Comparison of ENCODE assay signal across 34 cellular contexts in genomic region chr4:150493846-150494245, GRCh38.
DNase-seq lines count a peak whose midpoint lies in the region; ATAC-seq, FAIRE-seq and TF ChIP-seq lines count a peak whose summit lies in the region.
"Had no signal": no experiment of that assay in that cellular context is flagged by ENCODE, and none has a peak within 500 bp of the region (broad histone marks: within the 10 kb centered on the region; RNA-seq: fewer than 3 reads in every experiment).

No MANE protein-coding gene starts in this region.

- TF ChIP-seq CTCF in epithelial cell of esophagus (IDR thresholded peaks at IDR 0.05; ENCODE audit: insufficient read depth, low read depth, low read length, missing control alignments), result no peak
- no peak for TF ChIP-seq CTCF in keratinocyte (optimal IDR thresholded peaks at IDR 0.05 in 1 of 3, IDR thresholded peaks at IDR 0.05 in 1 of 3, conservative IDR thresholded peaks at IDR 0.05 in 1 of 3; ENCODE audit: extremely low read depth in 1 of 3, insufficient read depth in 2 of 3, low read length in 3 of 3)
- no peak for TF ChIP-seq CTCF in uterus (IDR thresholded peaks at IDR 0.05)

- no peak overlapping the region for H3K4me3 ChIP-seq in MG63
- H3K4me3 ChIP-seq in epithelial cell of esophagus (ENCODE audit: low read length), result no peak overlapping the region
- H3K4me3 ChIP-seq in keratinocyte (ENCODE audit: control insufficient read depth in 2 of 3, extremely low read depth in 1 of 3, insufficient read depth in 2 of 3, low read depth in 1 of 3, low read length in 3 of 3), result no peak overlapping the region
- H3K4me3 ChIP-seq in uterus, result no peak overlapping the region
- H3K4me3 ChIP-seq: gastroesophageal sphincter, K562, lung, mucosa of descending colon, transverse colon had no signal

- H3K36me3 ChIP-seq in MG63 (no peaks in the 10 kb centered on the region), keratinocyte (ENCODE audit: control insufficient read depth in 2 of 2, extremely low read depth in 1 of 2, insufficient read depth in 2 of 2, low read length in 2 of 2) (no peaks in the 10 kb centered on the region), uterus (no peaks in the 10 kb centered on the region)
- H3K36me3 ChIP-seq: brain microvascular endothelial cell, gastroesophageal sphincter, transverse colon had no signal

- H3K27ac ChIP-seq in keratinocyte (ENCODE audit: control insufficient read depth, insufficient read depth, low read length) (no peak overlapping the region), uterus (no peak overlapping the region)
- H3K27ac ChIP-seq: brain microvascular endothelial cell, gastroesophageal sphincter, transverse colon, VCaP had no signal

- H3K4me1 ChIP-seq in keratinocyte (ENCODE audit: control insufficient read depth, extremely low read depth, insufficient read depth, low read length) (peaks cover 11% of the 10 kb centered on the region), uterus (no peaks in the 10 kb centered on the region)
- H3K4me1 ChIP-seq: Caco-2, gastroesophageal sphincter had no signal

- TF ChIP-seq POLR2A in uterus (IDR thresholded peaks at IDR 0.05), result no peak

- no peaks in the 10 kb centered on the region for H3K79me2 ChIP-seq in keratinocyte (ENCODE audit: control insufficient read depth, insufficient read depth, low read length)

- dilution Hi-C loops in keratinocyte (cut with MboI; ENCODE audit: extremely low pct_ligation_motif_present, low sequenced_read_pairs), result no loop called here

- H3K4me2 ChIP-seq in keratinocyte (ENCODE audit: control insufficient read depth, extremely low read depth, insufficient read depth, low read depth, low read length), result peak overlapping the region; percentile 22

- no peak overlapping the region for H2AFZ ChIP-seq in keratinocyte (ENCODE audit: control insufficient read depth, low read length)

- FAIRE-seq in keratinocyte (lab: Jason Lieb, UNC), result no peak
- FAIRE-seq: colon, K562 had no signal

- DNase-seq in EL (peak; percentile 17), MG63 (peak; percentile 24), epithelial cell of esophagus (ENCODE audit: low read depth) (peak; percentile 46), keratinocyte (ENCODE audit: low read depth, low spot score) (no peak), HK-2 (ENCODE audit: unreplicated experiment) (no peak), left colon (no peak), uterus (no peak), cortex of kidney (lab: John Stamatoyannopoulos, UW) (no peak)
- DNase-seq: activated CD4-positive, alpha-beta T cell treated with anti-CD3 and anti-CD28 coated beads for 36 hours; activated CD8-positive, alpha-beta T cell treated with anti-CD3 and anti-CD28 coated beads, Interleukin-2, amount 10 ng/mL, durations not matched to agents 7 days and 5 days; activated naive CD4-positive, alpha-beta T cell treated with anti-CD3 and anti-CD28 coated beads, Interleukin-2, amount 10 ng/mL, durations not matched to agents 7 days and 5 days; amniotic stem cell; brain microvascular endothelial cell; C1 segment of cervical spinal cord; Caco-2; DMS79; effector CD8-positive, alpha-beta T cell; GF-D8; MM.1S; mucosa of descending colon; natural killer cell; NCI-H1417; NCI-H2081; NCI-H2227 treated with DMSO at 0.1 percent for 48 hours; NCI-H774; stimulated activated CD4-positive, alpha-beta T cell treated with anti-CD3 and anti-CD28 coated beads, Interleukin-15, amount 100 ng/mL, for 24 hours; T-helper 9 cell; transverse colon had no signal

- no peaks in the 10 kb centered on the region for H3K9me3 ChIP-seq in MG63
- no peaks in the 10 kb centered on the region for H3K9me3 ChIP-seq in keratinocyte (ENCODE audit: control insufficient read depth, low read depth, low read length)
- no peaks in the 10 kb centered on the region for H3K9me3 ChIP-seq in uterus
- H3K9me3 ChIP-seq: Caco-2, gastroesophageal sphincter, mucosa of descending colon, transverse colon had no signal

- no peaks in the 10 kb centered on the region for H3K9me1 ChIP-seq in keratinocyte (ENCODE audit: control insufficient read depth, extremely low read depth, insufficient read depth, low read length)

- H4K20me1 ChIP-seq in keratinocyte (ENCODE audit: control insufficient read depth, extremely low read depth, insufficient read depth, low read length), result no peaks in the 10 kb centered on the region

- H3K27me3 ChIP-seq in MG63, result no peaks in the 10 kb centered on the region
- no peaks in the 10 kb centered on the region for H3K27me3 ChIP-seq in keratinocyte (ENCODE audit: control insufficient read depth, extremely low read depth, insufficient read depth, low read length)
- H3K27me3 ChIP-seq in uterus, result no peaks in the 10 kb centered on the region
- H3K27me3 ChIP-seq: brain microvascular endothelial cell, gastroesophageal sphincter, transverse colon had no signal

- H3K9ac ChIP-seq in keratinocyte (ENCODE audit: control insufficient read depth, extremely low read depth, insufficient read depth, low read length), result no peak overlapping the region

- intact Hi-C loops in left colon (cut with DNase I, micrococcal nuclease) (no loop called here), uterus (cut with DNase I; ENCODE audit: low total_unique reads) (no loop called here)

- ATAC-seq in left colon, result no peak
- ATAC-seq: activated CD4-positive, alpha-beta T cell treated with anti-CD3 and anti-CD28 coated beads for 36 hours; activated CD8-positive, alpha-beta T cell treated with anti-CD3 and anti-CD28 coated beads, Interleukin-2, amount 10 ng/mL, durations not matched to agents 7 days and 5 days; gastroesophageal sphincter; mucosa of descending colon; natural killer cell; stimulated activated memory B cell treated with anti-CD40 and anti-IgM and Interleukin-4, amounts not matched to agents 10 μg/mL and 1 μg/mL and 100 μg/mL, for 72 hours had no signal

Comparison
In these comparisons a context has a peak if more than half of its experiments do, and no peak if none do; other contexts are left out.
1. DNase-seq: peak in EL (single experiment), MG63 (single experiment) and epithelial cell of esophagus (single experiment); none in keratinocyte (single experiment), HK-2 (single experiment), left colon (0 of 2), uterus (0 of 2) and cortex of kidney (single experiment).